9 cellular contexts compared by ENCODE assay signal in the genomic region with DNA sequence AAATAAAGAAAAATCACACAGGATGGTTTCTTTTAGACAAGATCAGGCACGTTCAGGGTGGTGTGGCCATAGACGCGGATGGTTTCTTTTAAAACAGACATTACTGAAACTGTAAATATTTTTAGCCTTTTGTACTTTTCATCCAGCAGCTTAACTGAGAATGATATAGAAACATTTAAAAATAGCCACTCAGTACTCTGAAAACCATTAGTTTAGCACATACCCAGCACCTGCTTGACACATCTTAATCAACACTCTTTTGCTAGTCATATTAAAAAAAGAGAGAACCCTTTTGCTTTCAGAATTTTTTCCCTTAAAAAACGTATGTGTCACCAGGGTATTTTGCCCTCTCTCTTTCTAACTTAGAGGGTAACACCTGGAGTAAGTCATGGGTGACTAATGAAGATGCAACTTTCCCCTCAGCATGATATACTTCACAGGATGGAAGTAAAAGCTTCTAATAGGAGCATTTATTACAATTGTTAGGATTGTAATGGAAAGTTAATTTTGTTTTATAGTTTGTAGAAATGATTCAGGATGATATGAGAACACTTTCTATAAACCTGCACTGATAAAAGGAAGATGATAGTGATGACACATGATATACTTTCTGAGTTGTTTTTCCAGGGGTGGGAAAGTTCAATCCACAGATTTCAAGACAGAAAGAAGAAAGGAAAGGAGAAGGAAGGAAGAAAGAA. TPM values are rescaled to one million over a fixed set of nuclear protein-coding genes. Genes with fewer than 3 reads are reported as not detected.
DNase-seq lines count a peak whose midpoint lies in the region; ATAC-seq, FAIRE-seq and TF ChIP-seq lines count a peak whose summit lies in the region.
"Had no signal": no experiment of that assay in that cellular context is flagged by ENCODE, and none has a peak within 500 bp of the region (broad histone marks: within the 10 kb centered on the region; RNA-seq: fewer than 3 reads in every experiment).

No MANE protein-coding gene starts in this region.

- H3K9ac ChIP-seq in keratinocyte (ENCODE audit: control insufficient read depth, extremely low read depth, insufficient read depth, low read length), result peak overlapping the region; percentile 51

- ATAC-seq in GM18873 (IDR thresholded peaks at IDR 0.05; ENCODE audit: low FRiP score, unreplicated experiment) (peak; percentile 96), GM21529 (IDR thresholded peaks at IDR 0.05; ENCODE audit: unreplicated experiment) (peak; percentile 96), HG03442 (IDR thresholded peaks at IDR 0.05; ENCODE audit: unreplicated experiment) (peak; percentile 95)
- ATAC-seq: GM23338 had no signal

- peak overlapping the region; percentile 67 for H2AFZ ChIP-seq in keratinocyte (ENCODE audit: control insufficient read depth, low read length)
- H2AFZ ChIP-seq: GM23338 had no signal

- H3K27ac ChIP-seq in keratinocyte (ENCODE audit: control insufficient read depth, insufficient read depth, low read length), result peak overlapping the region; percentile 77

- dilution Hi-C loops in keratinocyte (cut with MboI; ENCODE audit: extremely low pct_ligation_motif_present, low sequenced_read_pairs), result no loop called here

- H3K9me1 ChIP-seq in keratinocyte (ENCODE audit: control insufficient read depth, extremely low read depth, insufficient read depth, low read length), result no peaks in the 10 kb centered on the region

- H3K4me3 ChIP-seq in keratinocyte (ENCODE audit: control insufficient read depth in 2 of 3, extremely low read depth in 1 of 3, insufficient read depth in 2 of 3, low read depth in 1 of 3, low read length in 3 of 3), result peak overlapping the region in 1 of 3 experiments; percentile 30
- H3K4me3 ChIP-seq: GM23338 had no signal

- H3K36me3 ChIP-seq in keratinocyte (ENCODE audit: control insufficient read depth in 2 of 2, extremely low read depth in 1 of 2, insufficient read depth in 2 of 2, low read length in 2 of 2), result no peaks in the 10 kb centered on the region

- no peaks in the 10 kb centered on the region for H3K79me2 ChIP-seq in keratinocyte (ENCODE audit: control insufficient read depth, insufficient read depth, low read length)

- peaks cover 28% of the 10 kb centered on the region for H3K4me1 ChIP-seq in keratinocyte (ENCODE audit: control insufficient read depth, extremely low read depth, insufficient read depth, low read length)

- no peaks in the 10 kb centered on the region for H4K20me1 ChIP-seq in keratinocyte (ENCODE audit: control insufficient read depth, extremely low read depth, insufficient read depth, low read length)

- FAIRE-seq in keratinocyte (lab: Jason Lieb, UNC) (peak; percentile 72), RCC 7860 (lab: Jason Lieb, UNC) (no peak)

- H3K4me2 ChIP-seq in keratinocyte (ENCODE audit: control insufficient read depth, extremely low read depth, insufficient read depth, low read depth, low read length), result peak overlapping the region; percentile 71
- H3K4me2 ChIP-seq: GM23338 had no signal

- H3K27me3 ChIP-seq in keratinocyte (ENCODE audit: control insufficient read depth, extremely low read depth, insufficient read depth, low read length), result no peaks in the 10 kb centered on the region

- H3K9me3 ChIP-seq in keratinocyte (ENCODE audit: control insufficient read depth, low read depth, low read length), result no peaks in the 10 kb centered on the region

- DNase-seq in keratinocyte (ENCODE audit: low read depth, low spot score), result peak; percentile 15
- no peak for DNase-seq in SKM-1 (lab: John Stamatoyannopoulos, UW; ENCODE audit: unreplicated experiment)
- no peak for DNase-seq in HuH-7 (ENCODE audit: low spot score)
- DNase-seq in RCC 7860 (ENCODE audit: low spot score), result no peak
- DNase-seq: NCI-H526 had no signal

- no peak for TF ChIP-seq CTCF in keratinocyte (optimal IDR thresholded peaks at IDR 0.05 in 1 of 3, IDR thresholded peaks at IDR 0.05 in 1 of 3, conservative IDR thresholded peaks at IDR 0.05 in 1 of 3; ENCODE audit: extremely low read depth in 1 of 3, insufficient read depth in 2 of 3, low read length in 3 of 3)

RNA-seq across cellular contexts. Expression of a gene that starts 45.2 kb away (rescaled TPM):
- polyA plus RNA-seq in keratinocyte, result 0.50 to 0.76 TPM (median 0.62 TPM) in 3 replicates
- polyA plus RNA-seq in keratinocyte (2011; ENCODE audit: low read depth), result 0.39 TPM
- 0.45 and 0.48 TPM in 2 replicates for polyA plus RNA-seq in keratinocyte (2011; cell fraction: cytosol; rRNA removed)
- 1.4 and 1.6 TPM in 2 replicates for polyA plus RNA-seq in keratinocyte (2011; cell fraction: nucleus; rRNA removed)
- 0.58 and 0.76 TPM in 2 replicates for polyA plus RNA-seq in keratinocyte (2012; ENCODE audit: low replicate concordance)
- polyA minus RNA-seq in keratinocyte, result 1.2 to 4.0 TPM (median 1.3 TPM) in 3 replicates
- 0.38 TPM for polyA minus RNA-seq in keratinocyte (2011; cell fraction: cytosol; rRNA and poly(A)+ RNA removed)
- 2.3 and 3.2 TPM in 2 replicates for polyA minus RNA-seq in keratinocyte (2011; cell fraction: nucleus; rRNA and poly(A)+ RNA removed)
